ENCODE assay signal across 8 cellular contexts in the genomic region with DNA sequence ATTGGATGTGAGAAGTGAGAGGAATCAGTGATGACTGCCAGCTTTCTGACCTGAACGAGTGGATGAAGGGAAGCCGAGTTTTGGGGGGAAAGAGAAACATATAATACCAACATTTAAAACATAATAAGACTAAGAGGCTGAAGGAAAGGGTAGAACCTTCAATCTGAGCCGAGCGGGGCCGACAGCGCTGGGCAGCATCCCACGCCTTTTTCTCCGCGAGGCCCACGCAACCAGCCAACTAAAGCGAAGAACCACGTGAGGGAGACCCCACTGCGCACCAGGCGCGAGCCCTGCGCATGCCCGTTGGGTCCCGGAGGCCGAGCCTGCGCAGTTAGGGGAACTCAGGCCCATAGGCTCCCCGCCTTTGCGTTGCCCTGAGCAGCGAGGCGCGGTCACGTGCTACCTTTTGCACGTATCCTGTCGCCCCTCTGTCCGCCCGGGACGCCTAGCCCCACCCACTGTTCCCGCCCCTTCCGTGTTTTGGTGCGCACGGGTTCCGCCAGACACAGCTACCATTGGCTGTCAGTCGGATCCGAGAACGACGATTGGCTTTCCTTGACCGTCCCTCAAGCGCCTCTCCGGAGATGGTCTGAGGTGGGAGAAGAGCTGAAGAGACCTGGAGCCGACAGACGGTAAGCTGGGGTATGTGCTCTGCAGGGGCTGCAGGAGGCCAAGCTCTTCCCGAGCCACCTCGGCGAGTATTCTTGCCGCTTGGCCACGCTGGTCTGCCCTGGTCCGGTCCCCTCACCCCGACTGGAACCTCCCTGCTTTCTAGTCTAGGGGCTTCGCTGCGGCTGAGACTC. TPM values are rescaled to one million over a fixed set of nuclear protein-coding genes. Genes with fewer than 3 reads are reported as not detected.
A peak's percentile ranks its signal among the peaks of the same experiment; 100 is the strongest.
DNase-seq lines count a peak whose midpoint lies in the region; ATAC-seq and TF ChIP-seq lines count a peak whose summit lies in the region.

HINFP (plus strand) TSS at position 573 of the 803 bp plus-strand sequence. CDS start 5,365 bp downstream, outside the sequence.

- ATAC-seq in HG03432 (IDR thresholded peaks at IDR 0.05; ENCODE audit: unreplicated experiment), result peak; percentile 96

- TF ChIP-seq POLR2A in GM19099 (IDR thresholded peaks at IDR 0.05; ENCODE audit: extremely low read depth, insufficient read length, low read depth), result peak; percentile 81

- peak; percentile 100 for DNase-seq in AG20443 (ENCODE audit: low spot score)
- peak; percentile 98 for DNase-seq in NCI-H510A (lab: John Stamatoyannopoulos, UW)
- peak; percentile 99 for DNase-seq in activated CD4-positive, alpha-beta T cell treated with anti-CD3 and anti-CD28 coated beads for 1 hour
- DNase-seq in cerebellum (ENCODE audit: low spot score), result peak; percentile 100
- peak; percentile 100 for DNase-seq in islet precursor cell
- peak; percentile 99 to 100 (median 100) for DNase-seq in stimulated activated CD4-positive, alpha-beta T cell treated with anti-CD3 and anti-CD28 coated beads, Interleukin-12 subunit alpha, Interleukin-12 subunit beta, amount 100 ng/mL, for 48 hours (ENCODE audit: low read depth in 2 of 3, low spot score in 1 of 3)

RNA-seq across cellular contexts. Expression of gene HINFP, which starts in this region (rescaled TPM):
- total RNA-seq in cerebellum, result 31.0 TPM

Comparison
In these comparisons a context has a peak if more than half of its experiments do, and no peak if none do; other contexts are left out.
1. Peak in every context shown above with its lines: DNase-seq and ATAC-seq.